Comparison of ENCODE assay signal across 8 cellular contexts in genomic region chr7:115679976-115680375, GRCh38.
A peak's percentile ranks its signal among the peaks of the same experiment; 100 is the strongest.
DNase-seq lines count a peak whose midpoint lies in the region; ATAC-seq and TF ChIP-seq lines count a peak whose summit lies in the region.

No MANE protein-coding gene starts in this region.

- intact Hi-C loops in MCF 10A (cut with micrococcal nuclease): loop anchor here (5.0 to 10.0 kb wide), 2 partner anchors 325 to 813 kb away; no protein-coding TSS in a partner anchor
- intact Hi-C loops in breast epithelium (cut with DNase I; ENCODE audit: low total_unique reads): no loop called here
- intact Hi-C loops in mammary epithelial cell (cut with micrococcal nuclease): loop anchor here (1.0 to 10.0 kb wide), 3 partner anchors 168 to 1595 kb away; no protein-coding TSS in a partner anchor

- peak; percentile 48 for DNase-seq in MCF 10A (ENCODE audit: unreplicated experiment)
- DNase-seq in breast epithelium (ENCODE audit: low spot score in 2 of 2): no peak
- DNase-seq in NCI-H1694 (lab: John Stamatoyannopoulos, UW): peak; percentile 32
- peak; percentile 29 for DNase-seq in mammary epithelial cell
- DNase-seq in mesendoderm: peak; percentile 90
- no peak for DNase-seq in NCI-H128 (lab: John Stamatoyannopoulos, UW; ENCODE audit: unreplicated experiment)

- H3K27ac ChIP-seq in breast epithelium (no peak overlapping the region), mammary epithelial cell (ENCODE audit: insufficient read depth, low read depth, low read length) (no peak overlapping the region), mesendoderm (ENCODE audit: low read depth, low read length) (no peak overlapping the region)

- H3K27me3 Mint-ChIP-seq in MCF 10A (ENCODE audit: insufficient read depth, unreplicated experiment): peaks cover 93% of the 10 kb centered on the region

- no peak overlapping the region for H4K5ac ChIP-seq in mesendoderm (ENCODE audit: low read length)

- ATAC-seq in HG02571 (IDR thresholded peaks at IDR 0.05; ENCODE audit: unreplicated experiment) (peak; percentile 44), HG02938 (IDR thresholded peaks at IDR 0.05; ENCODE audit: unreplicated experiment) (no peak)

- no peak overlapping the region for H2BK120ac ChIP-seq in mesendoderm (ENCODE audit: low read depth, low read length)

- H3K36me3 ChIP-seq in breast epithelium: no peaks in the 10 kb centered on the region
- H3K36me3 ChIP-seq in mammary epithelial cell (ENCODE audit: insufficient read depth, low read length): no peaks in the 10 kb centered on the region
- H3K36me3 ChIP-seq in mesendoderm (ENCODE audit: control insufficient read depth, insufficient read depth, low read length): no peaks in the 10 kb centered on the region

- H2AFZ ChIP-seq in mammary epithelial cell (ENCODE audit: low read depth, low read length): no peak overlapping the region

- POLR2A ChIA-PET in MCF 10A (lab: Yijun Ruan, JAX): no interaction called here

- H3K4me1 Mint-ChIP-seq in MCF 10A (ENCODE audit: insufficient read depth, unreplicated experiment): no peaks in the 10 kb centered on the region

- H3K79me1 ChIP-seq in mesendoderm (ENCODE audit: low read length): no peaks in the 10 kb centered on the region

- H3K36me3 Mint-ChIP-seq in MCF 10A (ENCODE audit: insufficient read depth, unreplicated experiment): no peaks in the 10 kb centered on the region

- no peak overlapping the region for H3K4ac ChIP-seq in mesendoderm (ENCODE audit: low read depth, low read length)

- H3K9me3 ChIP-seq in breast epithelium (no peaks in the 10 kb centered on the region), mammary epithelial cell (replicated peaks; ENCODE audit: insufficient read depth, low read length) (no peaks in the 10 kb centered on the region)

- no peak overlapping the region for H4K8ac ChIP-seq in mesendoderm (ENCODE audit: low read depth, low read length)

- H3K27ac Mint-ChIP-seq in MCF 10A (ENCODE audit: low read depth, unreplicated experiment): no peak overlapping the region

- H3K9ac ChIP-seq in mammary epithelial cell (ENCODE audit: insufficient read depth, low read length) (no peak overlapping the region), mesendoderm (ENCODE audit: low read length) (no peak overlapping the region)

- BruUV-seq in MCF 10A (replicated peaks; lab: Mats Ljungman, UMichigan): no TSS peak
- no TSS peak for BruUV-seq in mammary epithelial cell (replicated peaks; lab: Mats Ljungman, UMichigan)

- H3K4me2 ChIP-seq in mammary epithelial cell (ENCODE audit: insufficient read depth, low read depth, low read length): no peak overlapping the region
- H3K4me2 ChIP-seq in mesendoderm (ENCODE audit: low read length): no peak overlapping the region

- in situ Hi-C loops in mammary epithelial cell (cut with MboI; ENCODE audit: low sequenced_read_pairs in 2 of 2): loop anchor here in 1 of 2 donors (25.0 kb wide), 1 partner anchor 818 kb away; no protein-coding TSS in a partner anchor

- H2AK5ac ChIP-seq in mesendoderm (ENCODE audit: low read length): no peak overlapping the region

- H3K23ac ChIP-seq in mesendoderm (ENCODE audit: low read length): no peak overlapping the region

- CTCF ChIA-PET in MCF 10A (lab: Yijun Ruan, JAX): interaction anchor here (0.6 to 2.4 kb wide), 18 partner anchors 9 to 1927 kb away, joined by 3 to 11 read pairs (median 3); no protein-coding TSS in a partner anchor
- CTCF ChIA-PET in mammary epithelial cell (lab: Charles Lee; ENCODE audit: low non-redundant PET): interaction anchor here (0.5 to 0.6 kb wide), 2 partner anchors 11 to 1370 kb away, joined by 4 to 6 read pairs; no protein-coding TSS in a partner anchor

- H3K56ac ChIP-seq in mesendoderm (ENCODE audit: low read length): no peak overlapping the region

- H3K27me3 ChIP-seq in breast epithelium: no peaks in the 10 kb centered on the region
- no peaks in the 10 kb centered on the region for H3K27me3 ChIP-seq in mammary epithelial cell (ENCODE audit: insufficient read depth, low read length)
- no peaks in the 10 kb centered on the region for H3K27me3 ChIP-seq in mesendoderm (ENCODE audit: insufficient read depth, low read length, poor library complexity)

- no peak overlapping the region for H3K18ac ChIP-seq in mesendoderm (ENCODE audit: low read length)

- H2BK5ac ChIP-seq in mesendoderm (ENCODE audit: low read length): no peak overlapping the region

- TF ChIP-seq POLR2A in breast epithelium (IDR thresholded peaks at IDR 0.05): no peak

- H2BK15ac ChIP-seq in mesendoderm (replicated peaks; ENCODE audit: low read depth): no peak overlapping the region

- TF ChIP-seq CTCF in MCF 10A (IDR thresholded peaks at IDR 0.05; ENCODE audit: unreplicated experiment) (peak; percentile 38), breast epithelium (IDR thresholded peaks at IDR 0.05) (no peak), mammary epithelial cell (conservative IDR thresholded peaks at IDR 0.05 in 1 of 2, IDR thresholded peaks at IDR 0.05 in 1 of 2; ENCODE audit: extremely low read depth in 1 of 2, insufficient read depth in 1 of 2, low read depth in 1 of 2, low read length in 2 of 2) (peak; percentile 65 to 68)

- H3K9me3 Mint-ChIP-seq in MCF 10A (ENCODE audit: unreplicated experiment): no peaks in the 10 kb centered on the region

- WGBS in mammary epithelial cell (ENCODE audit: low coverage, missing lambda C conversion rate): 0% methylated on average over 2 of the region's 2 CpGs
- WGBS in mesendoderm (ENCODE audit: extremely low coverage, insufficient coverage, low lambda C conversion rate): no CpG with 5 or more reads among the region's 2 CpGs

- no peak overlapping the region for H3K4me3 ChIP-seq in breast epithelium
- no peak overlapping the region for H3K4me3 ChIP-seq in mammary epithelial cell (replicated peaks in 1 of 3; ENCODE audit: insufficient read depth in 1 of 3, low read depth in 2 of 3, low read length in 3 of 3)
- H3K4me3 ChIP-seq in mesendoderm (ENCODE audit: low read length): no peak overlapping the region

- dilution Hi-C loops in mammary epithelial cell (cut with HindIII; ENCODE audit: low sequenced_read_pairs): no loop called here

- H3K79me2 ChIP-seq in mammary epithelial cell (ENCODE audit: insufficient read depth, low read length): no peaks in the 10 kb centered on the region
- no peaks in the 10 kb centered on the region for H3K79me2 ChIP-seq in mesendoderm (ENCODE audit: control insufficient read depth, insufficient read depth, low read length)

- H3K4me3 Mint-ChIP-seq in MCF 10A (ENCODE audit: unreplicated experiment): no peak overlapping the region

- H3K4me1 ChIP-seq in breast epithelium (no peaks in the 10 kb centered on the region), mammary epithelial cell (ENCODE audit: insufficient read depth, low read length) (no peaks in the 10 kb centered on the region), mesendoderm (ENCODE audit: control insufficient read depth, low read depth, low read length) (no peaks in the 10 kb centered on the region)

- H4K20me1 ChIP-seq in mammary epithelial cell (ENCODE audit: insufficient read depth, low read length): no peaks in the 10 kb centered on the region

Comparison
In these comparisons a context has a peak if more than half of its experiments do, and no peak if none do; other contexts are left out.
1. DNase-seq: peak in MCF 10A (single experiment), NCI-H1694 (single experiment), mammary epithelial cell (single experiment) and mesendoderm (single experiment); none in breast epithelium (0 of 2) and NCI-H128 (single experiment).
2. CTCF ChIP-seq: peak in MCF 10A (single experiment) and mammary epithelial cell (2 of 2); none in breast epithelium (0 of 3).